ENCODE assay signal across 1 cellular context in the genomic region with DNA sequence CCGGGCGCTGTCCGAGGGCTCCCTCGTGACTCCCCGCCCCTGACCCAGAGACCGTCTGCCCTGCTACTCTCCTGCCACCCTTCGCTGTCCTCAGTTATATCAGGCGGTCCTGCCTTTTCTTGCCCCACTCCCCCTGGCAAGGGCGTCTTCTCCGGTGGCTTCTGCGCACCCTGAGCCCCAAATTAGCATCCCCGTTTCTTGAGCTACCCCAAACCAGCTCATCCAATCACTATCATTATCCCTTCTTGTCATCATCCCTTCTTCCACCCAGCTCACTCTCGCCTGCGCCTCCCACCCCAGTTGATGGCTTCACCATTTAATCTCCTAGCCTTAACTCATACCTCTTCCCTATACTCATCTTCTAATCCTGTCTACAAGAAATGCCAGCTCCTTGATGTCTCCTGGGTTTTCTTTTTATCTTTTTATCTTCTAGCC.
TF ChIP-seq lines count a peak whose summit lies in the region.

No MANE protein-coding gene starts in this region.

TF ChIP-seq in liver, 16 proteins besides CTCF, POLR2A, EP300 and RAD21 (continued from another document):
- TF ChIP-seq HNF4G (IDR thresholded peaks at IDR 0.05), result no peak
- TF ChIP-seq FOXA2 (IDR thresholded peaks at IDR 0.05), result no peak
- TF ChIP-seq GABPA (IDR thresholded peaks at IDR 0.05 in 1 of 2, conservative IDR thresholded peaks at IDR 0.05 in 1 of 2), result no peak
- no peak for TF ChIP-seq NR2F2 (IDR thresholded peaks at IDR 0.05)
- no peak for TF ChIP-seq SP1 (IDR thresholded peaks at IDR 0.05)
